Comparison of ENCODE assay signal across 15 cellular contexts in the genomic region with DNA sequence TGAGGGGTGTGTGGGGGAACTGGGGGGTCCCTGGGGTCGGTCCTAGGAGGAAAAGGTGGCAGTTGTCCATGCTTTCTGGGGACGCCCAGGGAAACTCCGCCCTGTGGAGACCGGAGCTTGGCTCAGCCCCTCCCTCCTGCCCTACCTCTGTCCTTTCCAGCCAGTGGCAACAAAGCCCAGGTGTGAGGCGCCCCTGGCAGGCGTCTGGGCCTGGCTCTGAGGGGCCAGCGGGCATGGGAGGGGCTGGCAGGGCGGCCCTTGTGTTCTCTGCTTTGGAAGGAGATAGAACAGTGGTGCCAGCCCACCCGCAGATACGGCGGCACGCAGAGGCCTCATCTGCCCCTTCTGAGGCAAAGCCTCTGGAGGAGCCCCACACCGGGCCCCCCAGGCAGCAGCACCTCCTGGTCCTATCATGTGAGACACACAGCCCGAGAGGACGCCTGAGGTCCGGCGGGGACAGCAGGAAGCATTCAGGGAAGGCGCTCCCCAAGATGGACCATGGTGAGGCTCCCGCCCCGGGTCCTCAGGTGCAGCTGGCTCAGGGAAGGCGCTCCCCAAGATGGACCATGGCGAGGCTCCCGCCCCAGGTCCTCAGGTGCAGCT.
"Had no signal": no experiment of that assay in that cellular context is flagged by ENCODE, and none has a peak within 500 bp of the region (broad histone marks: within the 10 kb centered on the region; RNA-seq: fewer than 3 reads in every experiment).

No MANE protein-coding gene starts in this region.

- H3K36me3 Mint-ChIP-seq: activated naive CD8-positive, alpha-beta T cell; stimulated activated naive B cell treated with anti-CD40 and anti-IgM and Interleukin-4, amounts not matched to agents 10 μg/mL and 1 μg/mL and 100 μg/mL, for 72 hours had no signal

- H3K36me3 ChIP-seq: esophagus squamous epithelium, left ventricle myocardium inferior, spleen, WERI-Rb-1 had no signal

- H3K27ac Mint-ChIP-seq: activated naive CD8-positive, alpha-beta T cell; activated T-helper 1 cell treated with anti-CD3 and anti-CD28 coated beads, Interleukin-12 subunit alpha, Interleukin-12 subunit beta, Interleukin-2, Interleukin-4 antibody, amounts not matched to agents 30 ng/mL and 10 ng/mL and 1 ng/mL, durations not matched to agents 14 hours and 24 hours and 36 hours; nephron progenitor cell; stimulated activated naive B cell treated with anti-CD40 and anti-IgM and Interleukin-4, amounts not matched to agents 10 μg/mL and 1 μg/mL and 100 μg/mL, for 72 hours; T-helper 17 cell had no signal

- H3K9me3 Mint-ChIP-seq: activated T-helper 1 cell treated with anti-CD3 and anti-CD28 coated beads, Interleukin-12 subunit alpha, Interleukin-12 subunit beta, Interleukin-2, Interleukin-4 antibody, amounts not matched to agents 30 ng/mL and 10 ng/mL and 1 ng/mL, durations not matched to agents 14 hours and 24 hours and 36 hours; nephron progenitor cell; stimulated activated naive B cell treated with anti-CD40 and anti-IgM and Interleukin-4, amounts not matched to agents 10 μg/mL and 1 μg/mL and 100 μg/mL, for 72 hours had no signal

- H3K4me3 ChIP-seq: esophagus squamous epithelium, left ventricle myocardium inferior, spleen had no signal

- H3K27ac ChIP-seq: esophagus squamous epithelium, left ventricle myocardium inferior, spleen, WERI-Rb-1 had no signal

- H3K9me3 ChIP-seq: esophagus squamous epithelium, left ventricle myocardium inferior, spleen had no signal

- H3K4me1 ChIP-seq: esophagus squamous epithelium, left ventricle myocardium inferior, spleen had no signal

- ATAC-seq: stimulated activated naive B cell treated with anti-CD40 and anti-IgM and Interleukin-4, amounts not matched to agents 10 μg/mL and 1 μg/mL and 100 μg/mL, for 72 hours; T-helper 17 cell had no signal

- H3K4me3 Mint-ChIP-seq: activated naive CD8-positive, alpha-beta T cell; activated T-helper 1 cell treated with anti-CD3 and anti-CD28 coated beads, Interleukin-12 subunit alpha, Interleukin-12 subunit beta, Interleukin-2, Interleukin-4 antibody, amounts not matched to agents 30 ng/mL and 10 ng/mL and 1 ng/mL, durations not matched to agents 14 hours and 24 hours and 36 hours; nephron progenitor cell; stimulated activated naive B cell treated with anti-CD40 and anti-IgM and Interleukin-4, amounts not matched to agents 10 μg/mL and 1 μg/mL and 100 μg/mL, for 72 hours; T-helper 17 cell had no signal

- DNase-seq: activated CD4-positive, alpha-beta T cell treated with anti-CD3 and anti-CD28 coated beads, Interleukin-2, amount 50 U/mL, for 48 hours; amniotic stem cell; dermis blood vessel endothelial cell; effector memory CD4-positive, alpha-beta T cell; esophagus squamous epithelium; left ventricle myocardium inferior; nephron progenitor cell; occipital lobe; spleen; stimulated activated CD4-positive, alpha-beta T cell treated with anti-CD3 and anti-CD28 coated beads, Interleukin-4, amount 100 ng/mL, for 4 hours; stimulated activated naive B cell treated with anti-CD40 and anti-IgM and Interleukin-4, amounts not matched to agents 10 μg/mL and 1 μg/mL and 100 μg/mL, for 72 hours; T-helper 17 cell; WERI-Rb-1 had no signal
